16 cellular contexts compared by ENCODE assay signal in genomic region chr16:8764486-8765250, GRCh38.
"Had no signal": no experiment of that assay in that cellular context is flagged by ENCODE, and none has a peak within 500 bp of the region (broad histone marks: within the 10 kb centered on the region; RNA-seq: fewer than 3 reads in every experiment).

No MANE protein-coding gene starts in this region.

- H3K4me3 ChIP-seq: colonic mucosa, heart left ventricle, left ventricle myocardium inferior, lower lobe of right lung had no signal

- H3K27me3 ChIP-seq: colonic mucosa, heart left ventricle had no signal

- H3K4me1 ChIP-seq: colonic mucosa, heart left ventricle, left ventricle myocardium inferior, lower lobe of right lung had no signal

- DNase-seq: colonic mucosa; dermis blood vessel endothelial cell; heart left ventricle; hippocampal formation; immature natural killer cell; left cardiac atrium; left ventricle myocardium inferior; lower lobe of right lung; midbrain; nephron progenitor cell; small intestine; stimulated activated CD4-positive, alpha-beta T cell treated with anti-CD3 and anti-CD28 coated beads, Interleukin-2, amount 100 ng/mL, for 48 hours; stimulated activated naive CD4-positive, alpha-beta T cell treated with Interleukin-2 at 50 U/mL for 16 hours; trophoblast cell had no signal

- H3K27me3 Mint-ChIP-seq: memory B cell had no signal

- H3K4me1 Mint-ChIP-seq: immature natural killer cell, memory B cell had no signal

- H3K4me3 Mint-ChIP-seq: immature natural killer cell, memory B cell, nephron progenitor cell had no signal

- H3K27ac Mint-ChIP-seq: immature natural killer cell, memory B cell, nephron progenitor cell had no signal

- H3K27ac ChIP-seq: colonic mucosa, heart left ventricle, left ventricle myocardium inferior, lower lobe of right lung had no signal

- ATAC-seq: esophagus mucosa, heart left ventricle, left cardiac atrium, lower lobe of right lung had no signal

- H3K9me3 Mint-ChIP-seq: immature natural killer cell, memory B cell, nephron progenitor cell had no signal

- H3K9me3 ChIP-seq: colonic mucosa, heart left ventricle, left ventricle myocardium inferior, lower lobe of right lung had no signal

- H3K36me3 ChIP-seq: colonic mucosa had no signal
